In genomic region chr12:68332726-68333630, GRCh38 we compare ENCODE assay signal across 8 cellular contexts. TPM values are rescaled to one million over a fixed set of nuclear protein-coding genes. Genes with fewer than 3 reads are reported as not detected.
DNase-seq lines count a peak whose midpoint lies in the region; ATAC-seq and TF ChIP-seq lines count a peak whose summit lies in the region.

No MANE protein-coding gene starts in this region.

- no peaks in the 10 kb centered on the region for H3K9me3 Mint-ChIP-seq in nephron progenitor cell

- peaks cover 15% of the 10 kb centered on the region for H3K36me3 Mint-ChIP-seq in nephron progenitor cell (ENCODE audit: low read depth)

- peaks cover 3% of the 10 kb centered on the region; the same call in 1 of the 2 replicates for H3K36me3 ChIP-seq in MG63

- H3K27ac Mint-ChIP-seq in nephron progenitor cell = no peak overlapping the region

- H3K4me3 ChIP-seq in MG63 (peak overlapping the region; percentile 78), dorsolateral prefrontal cortex (peak overlapping the region; percentile 42 to 97 (median 91))

- H3K9me3 ChIP-seq in MG63 = no peaks in the 10 kb centered on the region

- peaks cover 45% of the 10 kb centered on the region for H3K4me1 Mint-ChIP-seq in nephron progenitor cell

- intact Hi-C loops in dorsolateral prefrontal cortex (cut with DNase I) = loop anchor here (2.0 to 10.0 kb wide), 5 partner anchors 278 to 1066 kb away; partner anchors contain the start of genes RAP1B (in 2 of the 2), CAND1 (in 1 of the 2), MDM2 (in 1 of the 2) and NUP107 (in 1 of the 2)

- DNase-seq in MG63 (no peak), dorsolateral prefrontal cortex (no peak), nephron progenitor cell (no peak), cerebellar nuclear complex (lab: John Stamatoyannopoulos, UW) (no peak)

- TF ChIP-seq CTCF in C4-2B (conservative IDR thresholded peaks at IDR 0.05) = no peak
- peak in 1 of 56 donors; percentile 5 for TF ChIP-seq CTCF in dorsolateral prefrontal cortex (IDR thresholded peaks at IDR 0.05 in 54 of 56, conservative IDR thresholded peaks at IDR 0.05 in 2 of 56; ENCODE audit: low read depth in 1 of 56, partially characterized antibody in 56 of 56)
- no peak for TF ChIP-seq CTCF in nephron progenitor cell (IDR thresholded peaks at IDR 0.05)

- peaks cover 4% of the 10 kb centered on the region for H3K27me3 Mint-ChIP-seq in nephron progenitor cell (ENCODE audit: low read depth, poor library complexity)

- H3K27ac ChIP-seq in C4-2B (peak overlapping the region; percentile 70), dorsolateral prefrontal cortex (peak overlapping the region in 54 of 59 donors; percentile 3 to 88 (median 70))

- ATAC-seq in HG03108 (IDR thresholded peaks at IDR 0.05; ENCODE audit: unreplicated experiment) = no peak
- no peak for ATAC-seq in HG03280 (IDR thresholded peaks at IDR 0.05; ENCODE audit: unreplicated experiment)
- no peak for ATAC-seq in GM19455 (IDR thresholded peaks at IDR 0.05; ENCODE audit: unreplicated experiment)

- H3K4me3 Mint-ChIP-seq in nephron progenitor cell = peak overlapping the region; percentile 94

- H3K27me3 ChIP-seq in MG63 = no peaks in the 10 kb centered on the region
- peaks cover 0 to 3% (median 0%) of the 10 kb centered on the region in 45 donors for H3K27me3 ChIP-seq in dorsolateral prefrontal cortex

RNA-seq across cellular contexts. Expression of gene MDM1, which starts 0.8 kb away (rescaled TPM):
- 8.0 and 12.6 TPM in 2 replicates for total RNA-seq in MG63 (2014; rRNA removed; shearing (Covaris generic); ENCODE audit: low replicate concordance)
- 10 to 100 TPM; 14.8 to 35.5 (median 23.6) TPM for total RNA-seq in dorsolateral prefrontal cortex
